8 cellular contexts compared by ENCODE assay signal in the genomic region with DNA sequence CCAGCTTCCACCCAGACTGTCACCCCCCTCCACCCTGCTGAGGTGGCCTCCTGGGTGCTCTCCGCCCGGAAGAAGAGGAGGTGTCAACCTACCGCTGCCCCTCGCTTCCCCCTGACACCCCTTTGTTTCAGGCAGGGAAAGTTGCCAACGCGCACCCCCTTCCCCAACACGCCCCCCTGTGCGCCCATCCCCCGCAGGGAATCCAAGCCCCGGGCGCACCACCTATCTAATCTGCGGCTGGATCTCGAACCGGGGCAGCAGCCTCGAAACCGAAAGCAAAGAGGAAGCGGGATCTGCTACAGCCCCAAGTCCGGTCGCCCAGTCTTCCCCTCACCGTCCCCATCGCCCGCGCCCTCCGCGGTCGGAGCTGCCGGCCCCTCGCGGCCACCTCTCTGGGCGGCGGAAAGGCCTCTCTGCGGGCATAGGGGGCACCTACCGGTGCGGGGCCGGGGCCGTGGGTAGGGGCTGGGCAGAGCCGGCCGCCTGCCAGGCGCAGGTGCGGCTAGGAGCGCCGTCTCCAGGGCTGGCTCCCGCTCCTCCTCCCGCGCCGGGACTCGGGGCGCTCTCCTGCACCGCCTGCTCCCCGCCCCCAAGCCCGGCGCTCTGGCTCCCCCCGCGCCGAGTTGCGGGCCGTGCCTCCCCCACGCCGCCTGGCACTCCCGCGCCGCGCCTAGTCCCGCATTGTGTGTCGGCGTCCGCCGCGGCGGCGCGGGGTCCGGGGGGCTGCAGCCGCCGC. TPM values are rescaled to one million over a fixed set of nuclear protein-coding genes. Genes with fewer than 3 reads are reported as not detected.
DNase-seq lines count a peak whose midpoint lies in the region; ATAC-seq, FAIRE-seq and TF ChIP-seq lines count a peak whose summit lies in the region.

No MANE protein-coding gene starts in this region.

- POLR2A ChIA-PET in endothelial cell of umbilical vein (lab: Charles Lee) = no interaction called here

- intact Hi-C loops in endothelial cell of umbilical vein (cut with micrococcal nuclease) = loop anchor here (10.0 kb wide), 1 partner anchor 90 kb away; no protein-coding TSS in a partner anchor
- intact Hi-C loops in mucosa of descending colon (cut with DNase I, micrococcal nuclease) = no loop called here

- BruUV-seq in endothelial cell of umbilical vein (replicated peaks; lab: Mats Ljungman, UMichigan) = no TSS peak

- no peak; the same call in 1 of the 2 replicates for TF ChIP-seq CTCF in C4-2B (conservative IDR thresholded peaks at IDR 0.05)
- TF ChIP-seq CTCF in endothelial cell of umbilical vein (IDR thresholded peaks at IDR 0.05; ENCODE audit: extremely low read depth in 1 of 2, insufficient read depth in 1 of 2, low read depth in 1 of 2, low read length in 2 of 2) = no peak
- no peak for TF ChIP-seq CTCF in mucosa of descending colon (IDR thresholded peaks at IDR 0.05)

- peak overlapping the region; percentile 51 for H3K4me2 ChIP-seq in endothelial cell of umbilical vein (ENCODE audit: insufficient read depth, low read length)

- no peaks in the 10 kb centered on the region for H3K79me2 ChIP-seq in endothelial cell of umbilical vein (ENCODE audit: control insufficient read depth, insufficient read depth, low read length)

- ATAC-seq in GM19463 (IDR thresholded peaks at IDR 0.05; ENCODE audit: unreplicated experiment) (peak; percentile 62), mucosa of descending colon (peak; percentile 81), GM19455 (IDR thresholded peaks at IDR 0.05; ENCODE audit: unreplicated experiment) (no peak)

- H2AFZ ChIP-seq in endothelial cell of umbilical vein (ENCODE audit: low read depth, low read length) = peak overlapping the region; percentile 85

- no peaks in the 10 kb centered on the region for H3K9me1 ChIP-seq in endothelial cell of umbilical vein (replicated peaks; ENCODE audit: control insufficient read depth, extremely low read depth, insufficient read depth, low read length)

- H3K4me1 ChIP-seq in endothelial cell of umbilical vein (ENCODE audit: control insufficient read depth, extremely low read depth, insufficient read depth, low read length) (peaks cover 3% of the 10 kb centered on the region), mucosa of descending colon (ENCODE audit: low read depth) (no peaks in the 10 kb centered on the region)

- no peaks in the 10 kb centered on the region for H3K36me3 ChIP-seq in endothelial cell of umbilical vein (ENCODE audit: control insufficient read depth in 2 of 2, extremely low read depth in 1 of 2, insufficient read depth in 2 of 2, low read length in 2 of 2)
- no peaks in the 10 kb centered on the region for H3K36me3 ChIP-seq in mucosa of descending colon (ENCODE audit: low read depth)

- H3K9me3 ChIP-seq in endothelial cell of umbilical vein (replicated peaks; ENCODE audit: control insufficient read depth, insufficient read depth, low read length) (no peaks in the 10 kb centered on the region), mucosa of descending colon (no peaks in the 10 kb centered on the region)

- H4K20me1 ChIP-seq in endothelial cell of umbilical vein (replicated peaks; ENCODE audit: control insufficient read depth, extremely low read depth, insufficient read depth, low read length) = no peaks in the 10 kb centered on the region

- dilution Hi-C loops in endothelial cell of umbilical vein (cut with MboI; ENCODE audit: extremely low pct_ligation_motif_present, low sequenced_read_pairs) = no loop called here

- H3K9ac ChIP-seq in endothelial cell of umbilical vein (replicated peaks; ENCODE audit: extremely low read depth, insufficient read depth, low read length) = no peak overlapping the region

- peak; percentile 33 for DNase-seq in NAMALWA (ENCODE audit: low spot score)
- DNase-seq in activated CD8-positive, alpha-beta memory T cell treated with anti-CD3 and anti-CD28 coated beads, Interleukin-2, amount 50 U/mL, for 4 hours = peak; percentile 32
- DNase-seq in endothelial cell of umbilical vein (ENCODE audit: low read depth, low spot score) = peak; percentile 15
- peak; percentile 57 to 75 (median 75) for DNase-seq in mucosa of descending colon
- peak; percentile 28 for DNase-seq in superior temporal gyrus (ENCODE audit: extremely low spot score)

- H3K27ac ChIP-seq in C4-2B (peak overlapping the region; percentile 56), endothelial cell of umbilical vein (ENCODE audit: insufficient read depth, low read depth, low read length) (no peak overlapping the region)

- no peak for TF ChIP-seq POLR2A in endothelial cell of umbilical vein (IDR thresholded peaks at IDR 0.05; ENCODE audit: low read depth, low read length)

- H3K27me3 ChIP-seq in endothelial cell of umbilical vein (ENCODE audit: control insufficient read depth in 2 of 2, insufficient read depth in 2 of 2, low read length in 2 of 2) = peaks cover 37 to 64% of the 10 kb centered on the region in 2 experiments

- CTCF ChIA-PET in endothelial cell of umbilical vein (lab: Charles Lee) = interaction anchor here (1.2 to 7.0 kb wide), 6 partner anchors 11 to 189 kb away, joined by 3 to 54 read pairs (median 15); no protein-coding TSS in a partner anchor

- peak overlapping the region; percentile 58 to 81 (median 71) for H3K4me3 ChIP-seq in endothelial cell of umbilical vein (replicated peaks in 1 of 3; ENCODE audit: insufficient read depth in 1 of 3, low read depth in 1 of 3, low read length in 3 of 3)
- peak overlapping the region; percentile 94 for H3K4me3 ChIP-seq in mucosa of descending colon

- no peak for FAIRE-seq in endothelial cell of umbilical vein (lab: Jason Lieb, UNC)

TF ChIP-seq in endothelial cell of umbilical vein, 7 proteins besides CTCF, POLR2A, EP300 and RAD21:
- TF ChIP-seq POLR2AphosphoS5 (IDR thresholded peaks at IDR 0.05; ENCODE audit: insufficient read depth, low read depth, low read length) (no peak), FOS (IDR thresholded peaks at IDR 0.05; ENCODE audit: borderline replicate concordance, insufficient read depth, low read length) (no peak), EZH2 (IDR thresholded peaks at IDR 0.05; ENCODE audit: borderline replicate concordance, low read depth, low read length, severe bottlenecking) (peak; percentile 42), GATA2 (IDR thresholded peaks at IDR 0.05; ENCODE audit: insufficient read depth, insufficient read length, low read depth, low read length) (no peak), MYC (IDR thresholded peaks at IDR 0.05; ENCODE audit: low read depth, low read length) (no peak), JUN (IDR thresholded peaks at IDR 0.05; ENCODE audit: borderline replicate concordance, insufficient read depth, insufficient read length, low read depth) (no peak)
- TF ChIP-seq, protein P1, sequence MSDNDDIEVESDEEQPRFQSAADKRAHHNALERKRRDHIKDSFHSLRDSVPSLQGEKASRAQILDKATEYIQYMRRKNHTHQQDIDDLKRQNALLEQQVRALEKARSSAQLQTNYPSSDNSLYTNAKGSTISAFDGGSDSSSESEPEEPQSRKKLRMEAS (IDR thresholded peaks at IDR 0.05; ENCODE audit: insufficient read depth, insufficient read length) = no peak

RNA-seq across cellular contexts. Expression of a gene that starts 18.3 kb away (rescaled TPM):
- total RNA-seq in endothelial cell of umbilical vein (0.35 and 0.71 TPM in 2 replicates), mucosa of descending colon (100 to 1,000 TPM in 1 of 3 donors, 10 to 100 TPM in 2; 45.8 to 110 (median 61.5) TPM)
- polyA plus RNA-seq in endothelial cell of umbilical vein = 0.17 and 0.18 TPM in 2 replicates
- 0.10 and 0.21 TPM in 2 replicates for polyA plus RNA-seq in endothelial cell of umbilical vein (2011; cell fraction: cytosol; rRNA removed)
- 0.91 and 1.2 TPM in 2 replicates for polyA plus RNA-seq in endothelial cell of umbilical vein (2011; cell fraction: nucleus; rRNA removed)
- 0.52 and 0.59 TPM in 2 replicates for polyA plus RNA-seq in endothelial cell of umbilical vein (2012)
- 0.21 and 0.78 TPM in 2 replicates for polyA minus RNA-seq in endothelial cell of umbilical vein
- polyA minus RNA-seq in endothelial cell of umbilical vein (2011; cell fraction: cytosol; rRNA and poly(A)+ RNA removed) = 2.2 TPM
- polyA minus RNA-seq in endothelial cell of umbilical vein (2011; cell fraction: nucleus; rRNA and poly(A)+ RNA removed) = 0.34 and 1.3 TPM in 2 replicates

RNA-seq across cellular contexts. Expression of a gene that starts 26.3 kb away (rescaled TPM):
- total RNA-seq in endothelial cell of umbilical vein (0.28 TPM in 1 of 2 replicates, not detected in the other), mucosa of descending colon (10 to 100 TPM in 2 of 3 donors, 1 to 10 TPM in 1; 4.8 to 12.6 (median 10.8) TPM)
- 0.02 and 0.03 TPM in 2 replicates for polyA plus RNA-seq in endothelial cell of umbilical vein
- polyA plus RNA-seq in endothelial cell of umbilical vein (2011; cell fraction: cytosol; rRNA removed) = 0.01 and 0.04 TPM in 2 replicates
- polyA plus RNA-seq in endothelial cell of umbilical vein (2011; cell fraction: nucleus; rRNA removed) = not detected in 2 replicates
- 0.11 TPM in 1 of 2 replicates, not detected in the other for polyA plus RNA-seq in endothelial cell of umbilical vein (2012)
- not detected in 2 replicates for polyA minus RNA-seq in endothelial cell of umbilical vein
- not detected for polyA minus RNA-seq in endothelial cell of umbilical vein (2011; cell fraction: cytosol; rRNA and poly(A)+ RNA removed)
- polyA minus RNA-seq in endothelial cell of umbilical vein (2011; cell fraction: nucleus; rRNA and poly(A)+ RNA removed) = not detected in 2 replicates

Comparison
In these comparisons a context has a peak if more than half of its experiments do, and no peak if none do; other contexts are left out.
1. DNase-seq: peak in every context shown above with its lines; median percentile 75 in mucosa of descending colon; 33 in NAMALWA; 32 in activated CD8-positive, alpha-beta memory T cell treated with anti-CD3 and anti-CD28 coated beads, Interleukin-2, amount 50 U/mL, for 4 hours; 28 in superior temporal gyrus; 15 in endothelial cell of umbilical vein.
2. RNA of a gene that starts 18.3 kb away (total RNA-seq): 45.8 to 110 TPM in mucosa of descending colon; 0.35 to 0.71 TPM in endothelial cell of umbilical vein; every median in the first group is over 10 times any median in the second.